ENCODE assay signal across 13 cellular contexts in genomic region chr1:116506132-116507004, GRCh38.
DNase-seq lines count a peak whose midpoint lies in the region; ATAC-seq lines count a peak whose summit lies in the region.
"Had no signal": no experiment of that assay in that cellular context is flagged by ENCODE, and none has a peak within 500 bp of the region (broad histone marks: within the 10 kb centered on the region; RNA-seq: fewer than 3 reads in every experiment).

No MANE protein-coding gene starts in this region.

- H3K4me1 Mint-ChIP-seq in activated T-helper 17 cell treated with anti-CD3 and anti-CD28 coated beads, Interleukin-2, amount 50 U/mL, for 72 hours = peaks cover 63% of the 10 kb centered on the region

- ATAC-seq in activated CD4-positive, CD25-positive, alpha-beta regulatory T cell treated with anti-CD3 and anti-CD28 coated beads, Interleukin-2, amount 50 U/mL, for 24 hours = peak; percentile 27 to 29
- ATAC-seq in activated T-helper 17 cell treated with anti-CD3 and anti-CD28 coated beads, Interleukin-2, amount 50 U/mL, for 72 hours (replicated peaks) = peak; percentile 23
- no peak for ATAC-seq in GM21515 (IDR thresholded peaks at IDR 0.05; ENCODE audit: unreplicated experiment)
- ATAC-seq: effector memory CD8-positive, alpha-beta T cell had no signal

- H3K27me3 Mint-ChIP-seq in activated T-helper 17 cell treated with anti-CD3 and anti-CD28 coated beads, Interleukin-2, amount 50 U/mL, for 72 hours = no peaks in the 10 kb centered on the region
- H3K27me3 Mint-ChIP-seq: effector memory CD8-positive, alpha-beta T cell had no signal

- peak overlapping the region; percentile 95 for H3K27ac Mint-ChIP-seq in activated T-helper 17 cell treated with anti-CD3 and anti-CD28 coated beads, Interleukin-2, amount 50 U/mL, for 72 hours
- H3K27ac Mint-ChIP-seq: HFFc6 had no signal

- no peak for DNase-seq in activated CD4-positive, CD25-positive, alpha-beta regulatory T cell (lab: John Stamatoyannopoulos, UW)
- DNase-seq in LoVo (ENCODE audit: low spot score) = peak; percentile 75
- DNase-seq in renal cortical epithelial cell (ENCODE audit: low read depth) = peak; percentile 77
- DNase-seq in H4 (ENCODE audit: low spot score) = no peak
- DNase-seq in mesenteric fat pad (ENCODE audit: low spot score) = no peak
- DNase-seq: effector memory CD8-positive, alpha-beta T cell; HFFc6; NCI-H2029; Peyer's patch; upper lobe of left lung had no signal

- no peaks in the 10 kb centered on the region for H3K9me3 Mint-ChIP-seq in activated T-helper 17 cell treated with anti-CD3 and anti-CD28 coated beads, Interleukin-2, amount 50 U/mL, for 72 hours
- H3K9me3 Mint-ChIP-seq: effector memory CD8-positive, alpha-beta T cell; HFFc6 had no signal

- peak overlapping the region; percentile 14 for H3K4me3 Mint-ChIP-seq in activated T-helper 17 cell treated with anti-CD3 and anti-CD28 coated beads, Interleukin-2, amount 50 U/mL, for 72 hours
- H3K4me3 Mint-ChIP-seq: HFFc6 had no signal

- H3K36me3 Mint-ChIP-seq in activated T-helper 17 cell treated with anti-CD3 and anti-CD28 coated beads, Interleukin-2, amount 50 U/mL, for 72 hours (ENCODE audit: low read depth) = no peaks in the 10 kb centered on the region

Comparison
In these comparisons a context has a peak if more than half of its experiments do, and no peak if none do; other contexts are left out.
1. DNase-seq: peak in LoVo (single experiment) and renal cortical epithelial cell (single experiment); none in activated CD4-positive, CD25-positive, alpha-beta regulatory T cell (0 of 4), H4 (single experiment) and mesenteric fat pad (single experiment).